Comparison of ENCODE assay signal across 9 cellular contexts in the genomic region with DNA sequence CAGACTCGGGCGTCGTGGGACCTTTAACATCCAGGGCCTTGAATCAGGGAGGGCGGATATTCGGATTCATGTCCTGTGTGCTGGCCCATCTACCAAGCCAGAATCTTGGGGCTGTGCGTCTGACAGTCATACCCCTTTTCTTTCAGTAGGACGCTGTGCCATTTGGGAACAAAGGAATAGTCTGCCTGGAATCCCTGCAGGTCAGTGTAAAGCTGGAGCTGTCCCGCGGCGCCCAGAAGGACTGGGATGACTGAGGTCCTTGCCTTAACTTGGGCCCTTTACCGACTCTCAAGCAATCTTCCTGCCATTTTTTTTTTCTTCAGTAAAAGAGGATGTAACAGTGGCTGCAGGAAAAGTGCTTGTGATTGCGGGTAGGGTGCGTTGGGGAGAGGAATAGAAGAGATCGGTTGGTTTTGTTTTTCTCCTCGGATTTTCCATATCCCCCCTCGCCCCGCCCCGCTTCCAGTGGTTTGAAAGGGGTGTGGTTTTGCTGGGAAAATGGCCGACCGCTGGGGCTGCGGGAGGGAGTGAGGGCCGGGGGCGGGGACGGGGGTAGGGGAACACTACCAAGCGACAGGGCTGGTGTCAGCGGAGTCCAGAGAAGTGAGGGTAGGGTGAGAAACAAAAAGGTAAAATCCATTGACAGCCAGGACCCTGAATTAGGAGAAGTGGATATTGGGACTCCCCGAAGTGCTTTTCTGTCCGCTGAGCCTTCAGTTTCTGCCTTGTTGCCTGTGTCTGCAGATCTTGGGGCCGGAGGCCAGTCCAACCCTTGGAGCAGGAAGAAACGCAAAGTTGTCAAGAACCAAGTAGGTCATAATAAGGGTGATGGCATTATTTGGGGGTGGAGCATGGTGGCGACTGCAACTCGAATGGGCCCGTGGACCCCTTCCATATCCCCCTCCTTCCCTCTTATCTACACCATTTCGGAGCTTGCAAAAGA. TPM values are rescaled to one million over a fixed set of nuclear protein-coding genes. Genes with fewer than 3 reads are reported as not detected.
DNase-seq lines count a peak whose midpoint lies in the region; ATAC-seq and TF ChIP-seq lines count a peak whose summit lies in the region.
"Had no signal": no experiment of that assay in that cellular context is flagged by ENCODE, and none has a peak within 500 bp of the region (broad histone marks: within the 10 kb centered on the region; RNA-seq: fewer than 3 reads in every experiment).

No MANE protein-coding gene starts in this region.

- ATAC-seq in Panc1 (peak; percentile 85), lower lobe of right lung (peak; percentile 80 to 90), HG02588 (IDR thresholded peaks at IDR 0.05; ENCODE audit: unreplicated experiment) (no peak)

- POLR2A ChIA-PET in Panc1 (lab: Charles Lee), result interaction anchor here (0.6 kb wide), 1 partner anchor 77 kb away, joined by 10 read pairs; no protein-coding TSS in a partner anchor

- TF ChIP-seq CTCF in Panc1 (IDR thresholded peaks at IDR 0.05), result no peak
- no peak for TF ChIP-seq CTCF in lower lobe of right lung (IDR thresholded peaks at IDR 0.05)

- peak overlapping the region; percentile 84 for H3K9ac ChIP-seq in endocrine pancreas (ENCODE audit: control insufficient read depth, insufficient read depth, low read length)
- H3K9ac ChIP-seq: BLaER1 had no signal

- BruUV-seq in Panc1 (replicated peaks; lab: Mats Ljungman, UMichigan), result no TSS peak

- DNase-seq in NCI-H1436 (lab: John Stamatoyannopoulos, UW) (peak; percentile 22), NCI-H1436 treated with DMSO at 0.1 percent for 48 hours (lab: John Stamatoyannopoulos, UW) (no peak), Panc1 (ENCODE audit: low read depth, low spot score) (no peak), lower lobe of right lung (peak; percentile 52), substantia nigra (lab: John Stamatoyannopoulos, UW) (peak in 38 of 49 donors; percentile 1 to 56 (median 14)), posterior vena cava (ENCODE audit: low spot score) (no peak)

- H3K27ac ChIP-seq in Panc1 (ENCODE audit: low read length) (peak overlapping the region; percentile 14; the same call in 1 of the 2 replicates), lower lobe of right lung (peak overlapping the region; percentile 76), substantia nigra (ENCODE audit: low read depth, low read length, poor library complexity, severe bottlenecking) (peak overlapping the region; percentile 76)
- H3K27ac ChIP-seq: BLaER1 had no signal

- CTCF ChIA-PET in Panc1 (lab: Charles Lee), result no interaction called here

- H3K36me3 ChIP-seq in Panc1 (ENCODE audit: control insufficient read depth, insufficient read depth, low read length) (no peaks in the 10 kb centered on the region), endocrine pancreas (ENCODE audit: control insufficient read depth, insufficient read depth, low read length) (no peaks in the 10 kb centered on the region), lower lobe of right lung (peaks cover 12% of the 10 kb centered on the region)
- H3K36me3 ChIP-seq: BLaER1 had no signal

- H3K4me3 ChIP-seq in Panc1 (ENCODE audit: low read depth in 2 of 2, low read length in 2 of 2) (peak overlapping the region; percentile 53 to 88), endocrine pancreas (ENCODE audit: control insufficient read depth, insufficient read depth, low read length) (peak overlapping the region; percentile 79), lower lobe of right lung (peak overlapping the region; percentile 61)
- H3K4me3 ChIP-seq: BLaER1 had no signal

- intact Hi-C loops in Panc1 (cut with micrococcal nuclease; ENCODE audit: unreplicated experiment), result no loop called here
- intact Hi-C loops in lower lobe of right lung (cut with DNase I), result no loop called here
- intact Hi-C loops in posterior vena cava (cut with DNase I), result no loop called here

- in situ Hi-C loops in Panc1 (cut with HindIII; ENCODE audit: low pct_unique_long_range_greater_than_20kb, low sequenced_read_pairs), result no loop called here

- H3K27me3 ChIP-seq in Panc1 (ENCODE audit: control insufficient read depth, insufficient read depth, low read length), result no peaks in the 10 kb centered on the region
- H3K27me3 ChIP-seq in endocrine pancreas (ENCODE audit: control insufficient read depth, insufficient read depth, low read length), result no peaks in the 10 kb centered on the region
- H3K27me3 ChIP-seq in lower lobe of right lung (ENCODE audit: low read depth), result no peaks in the 10 kb centered on the region
- H3K27me3 ChIP-seq: BLaER1 had no signal

- H3K9me3 ChIP-seq in Panc1 (ENCODE audit: control insufficient read depth, insufficient read depth, low read depth, low read length) (no peaks in the 10 kb centered on the region), endocrine pancreas (ENCODE audit: control insufficient read depth, low read length) (no peaks in the 10 kb centered on the region), lower lobe of right lung (no peaks in the 10 kb centered on the region)

- H3K4me1 ChIP-seq in Panc1 (ENCODE audit: control insufficient read depth, insufficient read depth, low read length) (no peaks in the 10 kb centered on the region; the same call in 1 of the 2 replicates), endocrine pancreas (ENCODE audit: control insufficient read depth, insufficient read depth, low read length) (no peaks in the 10 kb centered on the region), lower lobe of right lung (no peaks in the 10 kb centered on the region)
- H3K4me1 ChIP-seq: BLaER1 had no signal

RNA-seq across cellular contexts. Expression of a gene that starts 0.7 kb away (rescaled TPM):
- total RNA-seq in Panc1 (2021; ENCODE audit: unreplicated experiment) (4.7 TPM), lower lobe of right lung (18.8 TPM), posterior vena cava (10 to 100 TPM; 28.8 to 34.0 TPM)
- polyA plus RNA-seq in Panc1 (2012; ENCODE audit: insufficient read length), result 4.7 TPM

Comparison
In these comparisons a context has a peak if more than half of its experiments do, and no peak if none do; other contexts are left out.
1. DNase-seq: peak in NCI-H1436 (single experiment), lower lobe of right lung (single experiment) and substantia nigra (38 of 49); none in NCI-H1436 treated with DMSO at 0.1 percent for 48 hours (single experiment), Panc1 (single experiment) and posterior vena cava (single experiment).
2. H3K27ac ChIP-seq: peak in every context shown above with its lines; median percentile 76 in lower lobe of right lung; 76 in substantia nigra; 14 in Panc1.
3. Peak in every context shown above with its lines, with median percentiles within 50 percentile points of each other: H3K4me3 ChIP-seq.